Comparison of ENCODE assay signal across 28 cellular contexts in the genomic region with DNA sequence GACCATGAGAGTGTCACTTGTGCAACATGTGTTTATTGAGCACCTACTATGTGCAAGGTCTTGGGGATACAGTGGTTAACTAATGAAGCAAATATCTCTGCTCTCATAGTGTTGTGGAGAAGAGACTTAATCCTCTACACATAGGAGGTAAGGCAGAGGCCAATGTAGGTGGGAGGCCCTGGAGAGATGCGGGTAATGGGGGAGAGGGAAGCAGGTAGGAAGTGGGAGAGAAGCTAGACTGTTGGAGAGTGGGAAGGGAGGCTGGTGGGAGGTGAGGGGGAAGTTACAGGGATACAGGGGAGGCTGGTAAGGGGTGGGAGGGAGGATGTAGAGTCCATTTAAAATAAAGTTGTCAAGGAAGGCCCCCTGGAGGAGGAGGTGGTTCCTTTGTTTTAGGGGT.
"Had no signal": no experiment of that assay in that cellular context is flagged by ENCODE, and none has a peak within 500 bp of the region (broad histone marks: within the 10 kb centered on the region; RNA-seq: fewer than 3 reads in every experiment).

No MANE protein-coding gene starts in this region.

- H3K9me3 ChIP-seq: SJCRH30 had no signal

- H3K27ac ChIP-seq: brain microvascular endothelial cell, SJCRH30, SK-N-MC, WERI-Rb-1 had no signal

- H3K27ac Mint-ChIP-seq: activated CD4-positive, alpha-beta memory T cell treated with anti-CD3 and anti-CD28 coated beads, Interleukin-2, amount 10 ng/mL, durations not matched to agents 7 days and 5 days; activated naive CD8-positive, alpha-beta T cell treated with anti-CD3 and anti-CD28 coated beads for 36 hours; activated T-cell treated with anti-CD3 and anti-CD28 coated beads, Interleukin-2, amount 50 U/mL, for 24 hours had no signal

- DNase-seq: activated CD4-positive, alpha-beta memory T cell treated with anti-CD3 and anti-CD28 coated beads, Interleukin-2, amount 10 ng/mL, durations not matched to agents 7 days and 5 days; activated CD4-positive, alpha-beta T cell treated with anti-CD3 and anti-CD28 coated beads for 1 hour; activated CD4-positive, alpha-beta T cell treated with anti-CD3 and anti-CD28 coated beads for 48 hours; activated CD4-positive, CD25-positive, alpha-beta regulatory T cell; activated effector memory CD4-positive, alpha-beta T cell treated with Interleukin-2 at 50 U/mL for 16 hours; activated naive CD4-positive, alpha-beta T cell treated with anti-CD3 and anti-CD28 coated beads, Interleukin-2, amount 50 U/mL, for 16 hours; activated naive CD8-positive, alpha-beta T cell treated with anti-CD3 and anti-CD28 coated beads for 36 hours; activated T-cell treated with anti-CD3 and anti-CD28 coated beads, Interleukin-2, amount 50 U/mL, for 24 hours; amniotic stem cell; aorta; brain microvascular endothelial cell; Kasumi-1; KG1; MG63; NCI-H1048; NCI-H1105 treated with DMSO at 0.1 percent for 48 hours; NCI-H1436; NCI-H1694; NCI-H1930; NCI-H2081 treated with DMSO at 0.1 percent for 48 hours; NCI-H345; NCI-H524 treated with DMSO at 0.1 percent for 48 hours; SHP77; SJCRH30; T1000; WERI-Rb-1 had no signal

- H3K4me3 ChIP-seq: MG63, SJCRH30, SK-N-MC had no signal

- H3K36me3 ChIP-seq: brain microvascular endothelial cell, MG63, SJCRH30, WERI-Rb-1 had no signal

- H3K27me3 ChIP-seq: brain microvascular endothelial cell, MG63, SJCRH30 had no signal

- ATAC-seq: Panc1 had no signal

- H3K4me1 Mint-ChIP-seq: activated CD4-positive, alpha-beta memory T cell treated with anti-CD3 and anti-CD28 coated beads, Interleukin-2, amount 10 ng/mL, durations not matched to agents 7 days and 5 days had no signal

- H3K4me3 Mint-ChIP-seq: activated CD4-positive, alpha-beta memory T cell treated with anti-CD3 and anti-CD28 coated beads, Interleukin-2, amount 10 ng/mL, durations not matched to agents 7 days and 5 days; activated naive CD8-positive, alpha-beta T cell treated with anti-CD3 and anti-CD28 coated beads for 36 hours; activated T-cell treated with anti-CD3 and anti-CD28 coated beads, Interleukin-2, amount 50 U/mL, for 24 hours had no signal

- H3K9me3 Mint-ChIP-seq: activated CD4-positive, alpha-beta memory T cell treated with anti-CD3 and anti-CD28 coated beads, Interleukin-2, amount 10 ng/mL, durations not matched to agents 7 days and 5 days; activated naive CD8-positive, alpha-beta T cell treated with anti-CD3 and anti-CD28 coated beads for 36 hours; activated T-cell treated with anti-CD3 and anti-CD28 coated beads, Interleukin-2, amount 50 U/mL, for 24 hours had no signal
